ENCODE assay signal across 11 cellular contexts in the genomic region with DNA sequence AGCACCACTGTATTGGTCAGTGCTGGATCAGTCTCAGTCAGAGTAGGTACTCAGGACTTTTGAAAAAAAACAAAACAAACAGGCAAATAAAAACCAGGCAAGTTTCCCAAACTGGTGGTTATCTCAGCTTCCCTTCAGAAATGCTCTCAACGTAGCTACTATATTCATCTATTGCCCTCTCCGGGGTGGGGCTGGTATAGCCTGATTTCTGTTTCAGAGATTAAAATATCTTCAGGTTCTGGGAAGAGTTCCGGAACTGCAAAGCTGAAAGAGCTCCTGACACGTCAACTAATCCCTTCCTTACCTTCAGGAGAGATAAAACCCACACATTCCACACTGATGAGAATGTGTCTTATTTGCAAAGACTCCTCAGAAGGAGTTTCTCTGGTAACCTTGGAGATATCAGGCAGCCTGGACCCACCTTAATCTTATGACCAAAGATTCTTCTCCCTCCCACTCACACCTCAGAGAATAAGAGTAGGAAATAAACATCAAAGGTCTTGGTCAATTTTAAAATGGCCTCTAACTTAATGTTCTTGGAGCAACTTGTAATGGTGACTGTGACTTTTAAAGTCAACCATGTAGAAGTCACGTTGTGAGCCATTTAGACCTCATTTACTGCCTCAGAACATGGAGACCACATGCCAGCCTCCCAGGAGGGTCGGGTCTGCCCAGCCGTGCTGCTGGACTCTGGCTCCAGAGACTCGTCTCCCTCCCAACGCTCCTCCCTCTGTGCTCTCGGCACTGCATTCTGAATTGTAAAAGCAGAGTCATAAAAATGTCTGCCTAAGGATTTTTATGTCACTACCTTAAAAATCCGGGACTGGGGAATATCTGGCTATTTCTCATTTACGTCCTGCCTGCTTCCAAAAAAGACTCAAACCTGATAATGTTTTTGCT. TPM values are rescaled to one million over a fixed set of nuclear protein-coding genes. Genes with fewer than 3 reads are reported as not detected.
DNase-seq lines count a peak whose midpoint lies in the region; ATAC-seq and TF ChIP-seq lines count a peak whose summit lies in the region.
"Had no signal": no experiment of that assay in that cellular context is flagged by ENCODE, and none has a peak within 500 bp of the region (broad histone marks: within the 10 kb centered on the region; RNA-seq: fewer than 3 reads in every experiment).

No MANE protein-coding gene starts in this region.

- H3K4me1 ChIP-seq in NT2/D1 (ENCODE audit: insufficient read depth, insufficient read length) = peaks cover 2% of the 10 kb centered on the region

- DNase-seq in Daoy (ENCODE audit: low read depth) (peak; percentile 44), NT2/D1 (ENCODE audit: low read depth, low spot score) (peak; percentile 47), omental fat pad (ENCODE audit: low spot score) (no peak), globus pallidus (ENCODE audit: low spot score) (no peak), NCI-H1105 treated with DMSO at 0.1 percent for 48 hours (lab: John Stamatoyannopoulos, UW) (no peak), G401 (ENCODE audit: low spot score) (no peak)
- DNase-seq: DND-41, natural killer cell had no signal

- TF ChIP-seq CTCF in omental fat pad (IDR thresholded peaks at IDR 0.05) = no peak

- ATAC-seq in esophagus mucosa = peak; percentile 87
- ATAC-seq in omental fat pad (ENCODE audit: low FRiP score) = peak; percentile 90
- ATAC-seq in GM19328 (IDR thresholded peaks at IDR 0.05; ENCODE audit: unreplicated experiment) = no peak
- ATAC-seq: natural killer cell had no signal

- in situ Hi-C loops in G401 (cut with HindIII; ENCODE audit: low sequenced_read_pairs) = no loop called here

- H3K4me3 ChIP-seq in NT2/D1 (ENCODE audit: insufficient read length, low read depth) = no peak overlapping the region

- H3K9ac ChIP-seq in NT2/D1 (ENCODE audit: insufficient read length, low read depth) = no peak overlapping the region

- no peaks in the 10 kb centered on the region for H3K27me3 ChIP-seq in NT2/D1 (ENCODE audit: insufficient read depth, insufficient read length)

- H3K36me3 ChIP-seq in NT2/D1 (ENCODE audit: insufficient read depth, insufficient read length, low read length) = peaks cover 14% of the 10 kb centered on the region

- H3K9me3 ChIP-seq in NT2/D1 (ENCODE audit: insufficient read depth, low read length) = peaks cover 12% of the 10 kb centered on the region; the same call in 1 of the 2 replicates

RNA-seq across cellular contexts. Expression of a gene that starts 53.8 kb away (rescaled TPM):
- 12.9 and 20.6 TPM in 2 replicates for total RNA-seq in Daoy (2014; rRNA removed; shearing (Covaris generic))
- total RNA-seq in esophagus mucosa (85.6 TPM), omental fat pad (10 to 100 TPM in 2 of 4 donors, 1 to 10 TPM in 1, under 1 TPM in 1; 0.16 to 30.7 (median 8.2) TPM)
- total RNA-seq in G401 (2014; rRNA removed; shearing (Covaris generic)) = not detected in 2 replicates
- total RNA-seq: SK-MEL-5 had no signal

Comparison
In these comparisons a context has a peak if more than half of its experiments do, and no peak if none do; other contexts are left out.
1. DNase-seq: peak in Daoy (single experiment) and NT2/D1 (single experiment); none in omental fat pad (single experiment), globus pallidus (single experiment), NCI-H1105 treated with DMSO at 0.1 percent for 48 hours (single experiment) and G401 (single experiment).